ENCODE assay signal across 8 cellular contexts in the genomic region with DNA sequence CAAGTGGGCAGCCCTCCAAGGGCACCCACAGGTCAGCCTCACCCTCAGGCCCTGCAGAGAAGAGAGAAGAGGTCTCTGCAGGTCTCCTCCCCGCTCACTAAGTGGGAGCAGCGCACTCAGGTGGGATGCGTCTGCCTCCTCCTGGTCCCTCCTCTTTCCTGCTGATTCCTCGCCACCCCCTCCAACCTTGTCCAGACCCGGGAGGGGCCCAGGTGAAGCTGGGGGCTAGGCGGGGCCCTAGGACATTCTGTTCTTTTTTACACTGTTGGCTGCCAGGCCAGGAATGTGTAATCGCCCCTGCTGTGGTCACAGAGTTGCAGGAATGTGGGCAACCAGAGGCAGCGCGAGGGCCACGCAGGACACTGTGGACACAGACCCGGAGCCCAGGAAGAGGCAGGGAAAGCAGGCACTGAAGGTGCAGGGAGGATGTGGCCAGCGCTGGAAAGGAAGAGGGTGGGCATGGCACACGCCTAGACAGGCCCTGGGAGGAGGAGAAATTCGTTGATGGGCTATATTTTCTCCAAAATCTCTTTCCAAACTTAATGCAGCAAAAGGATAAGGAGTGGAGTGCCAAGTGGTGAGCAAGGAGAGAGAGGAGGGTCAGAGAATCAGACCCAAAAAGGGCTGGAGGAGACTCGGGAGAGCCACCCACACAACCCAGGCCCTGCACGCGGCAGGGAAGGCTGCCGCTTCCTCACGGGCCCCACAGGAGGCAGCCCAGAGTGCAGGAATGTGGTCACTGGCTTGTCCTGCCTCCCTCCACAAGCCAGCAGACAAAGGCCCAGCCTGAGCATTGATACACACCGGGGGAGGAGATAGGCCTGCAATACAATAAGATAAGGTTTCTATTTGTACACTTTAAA. TPM values are rescaled to one million over a fixed set of nuclear protein-coding genes. Genes with fewer than 3 reads are reported as not detected.
A peak's percentile ranks its signal among the peaks of the same experiment; 100 is the strongest.
DNase-seq lines count a peak whose midpoint lies in the region; ATAC-seq and TF ChIP-seq lines count a peak whose summit lies in the region.

No MANE protein-coding gene starts in this region.

- H3K4me1 ChIP-seq in BLaER1 treated with 17β-estradiol and CSF1 and Interleukin-3, amounts not matched to agents 10 nM and 100 nM, result peaks cover 59 to 97% (median 73%) of the 10 kb centered on the region in 10 experiments
- peaks cover 59 to 63% of the 10 kb centered on the region in 2 donors for H3K4me1 ChIP-seq in adrenal gland (replicated peaks in 1 of 2)

- intact Hi-C loops in adrenal gland (cut with DNase I), result no loop called here

- peak overlapping the region in 9 of 11 experiments; percentile 9 to 37 (median 16); a peak in 10 of 22 replicates for H3K9ac ChIP-seq in BLaER1 treated with 17β-estradiol and CSF1 and Interleukin-3, amounts not matched to agents 10 nM and 100 nM

- peaks cover 4% of the 10 kb centered on the region for H3K36me3 Mint-ChIP-seq in stimulated activated effector memory CD8-positive, alpha-beta T cell treated with anti-CD3 and anti-CD28 coated beads, Interleukin-12 subunit alpha, Interleukin-12 subunit beta, amount 100 ng/mL, for 72 hours

- DNase-seq in HPDE6-E6E7 (ENCODE audit: extremely low spot score) (peak; percentile 59), adrenal gland (peak in 5 of 7 donors; percentile 27 to 76 (median 70))
- DNase-seq in stimulated activated effector memory CD8-positive, alpha-beta T cell treated with anti-CD3 and anti-CD28 coated beads, Interleukin-12 subunit alpha, Interleukin-12 subunit beta, amount 100 ng/mL, for 72 hours (ENCODE audit: low spot score in 2 of 2), result no peak
- no peak for DNase-seq in stimulated activated CD4-positive, alpha-beta T cell treated with anti-CD3 and anti-CD28 coated beads, Interleukin-12 subunit alpha, Interleukin-12 subunit beta, amount 100 ng/mL, for 4 hours

- no peaks in the 10 kb centered on the region for H3K36me3 ChIP-seq in BLaER1 treated with 17β-estradiol and CSF1 and Interleukin-3, amounts not matched to agents 10 nM and 100 nM
- no peaks in the 10 kb centered on the region for H3K36me3 ChIP-seq in adrenal gland (replicated peaks in 1 of 2)

- no peaks in the 10 kb centered on the region for H3K9me3 Mint-ChIP-seq in stimulated activated effector memory CD8-positive, alpha-beta T cell treated with anti-CD3 and anti-CD28 coated beads, Interleukin-12 subunit alpha, Interleukin-12 subunit beta, amount 100 ng/mL, for 72 hours

- H3K4me2 ChIP-seq in BLaER1 treated with 17β-estradiol and CSF1 and Interleukin-3, amounts not matched to agents 10 nM and 100 nM, result peak overlapping the region; percentile 56 to 89 (median 66)

- peaks cover 46% of the 10 kb centered on the region for H3K4me1 Mint-ChIP-seq in stimulated activated effector memory CD8-positive, alpha-beta T cell treated with anti-CD3 and anti-CD28 coated beads, Interleukin-12 subunit alpha, Interleukin-12 subunit beta, amount 100 ng/mL, for 72 hours

- TF ChIP-seq POLR2A in adrenal gland (IDR thresholded peaks at IDR 0.05), result peak in 1 of 2 donors; percentile 21

- WGBS in adrenal gland, 4 donors, result 45 to 64% (median 48%) methylated on average over 20 of the region's 20 CpGs

- peak overlapping the region; percentile 83 for H3K27ac Mint-ChIP-seq in stimulated activated effector memory CD8-positive, alpha-beta T cell treated with anti-CD3 and anti-CD28 coated beads, Interleukin-12 subunit alpha, Interleukin-12 subunit beta, amount 100 ng/mL, for 72 hours

- H3K4me3 ChIP-seq in BLaER1 treated with 17β-estradiol and CSF1 and Interleukin-3, amounts not matched to agents 10 nM and 100 nM, result no peak overlapping the region; a peak in 1 of 20 replicates
- H3K4me3 ChIP-seq in adrenal gland (no peak overlapping the region), iPS-18c (ENCODE audit: insufficient read depth, low read depth, low read length) (peak overlapping the region; percentile 75)

- H3K9me3 ChIP-seq in BLaER1 treated with 17β-estradiol and CSF1 and Interleukin-3, amounts not matched to agents 10 nM and 100 nM (replicated peaks in 1 of 11), result no peaks in the 10 kb centered on the region
- H3K9me3 ChIP-seq in adrenal gland (replicated peaks in 1 of 3) (no peaks in the 10 kb centered on the region), iPS-18c (ENCODE audit: control insufficient read depth, insufficient read depth, low read length) (no peaks in the 10 kb centered on the region)

- no peaks in the 10 kb centered on the region for H4K20me1 ChIP-seq in BLaER1 treated with 17β-estradiol and CSF1 and Interleukin-3, amounts not matched to agents 10 nM and 100 nM

- H3K4me3 Mint-ChIP-seq in stimulated activated effector memory CD8-positive, alpha-beta T cell treated with anti-CD3 and anti-CD28 coated beads, Interleukin-12 subunit alpha, Interleukin-12 subunit beta, amount 100 ng/mL, for 72 hours, result peak overlapping the region; percentile 62

- H3K27me3 ChIP-seq in BLaER1 treated with 17β-estradiol and CSF1 and Interleukin-3, amounts not matched to agents 10 nM and 100 nM, result peaks cover 0 to 28% (median 24%) of the 10 kb centered on the region in 11 experiments; a peak in 14 of 22 replicates
- no peaks in the 10 kb centered on the region for H3K27me3 ChIP-seq in adrenal gland

- peak in 4 of 6 experiments; percentile 20 to 41 (median 38) for TF ChIP-seq CTCF in adrenal gland (IDR thresholded peaks at IDR 0.05)

- H3K27ac ChIP-seq in BLaER1 treated with 17β-estradiol and CSF1 and Interleukin-3, amounts not matched to agents 10 nM and 100 nM, result peak overlapping the region in 4 of 11 experiments; percentile 0 to 37 (median 18); a peak in 6 of 22 replicates
- peak overlapping the region; percentile 53 to 85 (median 67) for H3K27ac ChIP-seq in adrenal gland

- peak; percentile 53 for ATAC-seq in stimulated activated effector memory CD8-positive, alpha-beta T cell treated with anti-CD3 and anti-CD28 coated beads, Interleukin-12 subunit alpha, Interleukin-12 subunit beta, amount 100 ng/mL, for 72 hours
- ATAC-seq in GM19324 (IDR thresholded peaks at IDR 0.05; ENCODE audit: low FRiP score, unreplicated experiment) (no peak), GM21526 (IDR thresholded peaks at IDR 0.05; ENCODE audit: low FRiP score, unreplicated experiment) (no peak)

RNA-seq across cellular contexts. Expression of a gene that starts 0.9 kb away (rescaled TPM):
- total RNA-seq in adrenal gland, result 10 to 100 TPM in 7 of 8 donors, 1 to 10 TPM in 1; 7.6 to 38.0 (median 17.3) TPM
- polyA plus RNA-seq in adrenal gland, result 1 to 10 TPM; 4.3 to 5.3 (median 5.1) TPM

RNA-seq across cellular contexts. Expression of a gene that starts 7.7 kb away (rescaled TPM):
- 100 to 1,000 TPM; 108 to 295 (median 174) TPM for total RNA-seq in adrenal gland
- 100 to 1,000 TPM in 2 of 3 donors, 10 to 100 TPM in 1; 71.0 to 165 (median 119) TPM for polyA plus RNA-seq in adrenal gland

RNA-seq across cellular contexts. Expression of a gene that starts 34.4 kb away (rescaled TPM):
- total RNA-seq in adrenal gland, result 100 to 1,000 TPM; 181 to 386 (median 262) TPM
- 100 to 1,000 TPM in 2 of 3 donors, 10 to 100 TPM in 1; 91.8 to 167 (median 160) TPM for polyA plus RNA-seq in adrenal gland

Comparison
In these comparisons a context has a peak if more than half of its experiments do, and no peak if none do; other contexts are left out.
1. DNase-seq: peak in HPDE6-E6E7 (single experiment) and adrenal gland (5 of 7); none in stimulated activated effector memory CD8-positive, alpha-beta T cell treated with anti-CD3 and anti-CD28 coated beads, Interleukin-12 subunit alpha, Interleukin-12 subunit beta, amount 100 ng/mL, for 72 hours (0 of 2) and stimulated activated CD4-positive, alpha-beta T cell treated with anti-CD3 and anti-CD28 coated beads, Interleukin-12 subunit alpha, Interleukin-12 subunit beta, amount 100 ng/mL, for 4 hours (single experiment).